Comparison of ENCODE assay signal across 20 cellular contexts in genomic region chr5:72228957-72229356, GRCh38.
"Had no signal": no experiment of that assay in that cellular context is flagged by ENCODE, and none has a peak within 500 bp of the region (broad histone marks: within the 10 kb centered on the region; RNA-seq: fewer than 3 reads in every experiment).

No MANE protein-coding gene starts in this region.

- H3K27ac ChIP-seq: body of pancreas, esophagus squamous epithelium, parathyroid adenoma, skin epidermis, tibial nerve, vagina had no signal

- H3K4me3 ChIP-seq: body of pancreas, esophagus squamous epithelium, skin epidermis, tibial nerve, vagina had no signal

- DNase-seq: activated CD4-positive, alpha-beta T cell treated with anti-CD3 and anti-CD28 coated beads, Interleukin-2, amount 10 ng/mL, durations not matched to agents 7 days and 5 days; activated CD8-positive, alpha-beta memory T cell treated with anti-CD3 and anti-CD28 coated beads for 24 hours; activated gamma-delta T cell treated with Interleukin-2 at 50 U/mL for 16 hours; amniotic stem cell; body of pancreas; cortex of kidney; effector CD4-positive, alpha-beta T cell; esophagus squamous epithelium; glutamatergic neuron; left colon; mammary epithelial cell; naive B cell; stimulated activated CD4-positive, alpha-beta T cell treated with anti-CD3 and anti-CD28 coated beads, Interleukin-15, amount 100 ng/mL, for 24 hours; stimulated activated CD4-positive, alpha-beta T cell treated with anti-CD3 and anti-CD28 coated beads, Interleukin-4, amount 100 ng/mL, for 1 hour; stimulated activated naive B cell treated with anti-CD40 and anti-IgM and Interleukin-4, amounts not matched to agents 10 μg/mL and 1 μg/mL and 100 μg/mL, for 72 hours; T-helper 2 cell had no signal

- H3K27me3 ChIP-seq: body of pancreas, esophagus squamous epithelium, tibial nerve, vagina had no signal

- H3K4me1 ChIP-seq: body of pancreas had no signal

- H3K9me3 ChIP-seq: body of pancreas, esophagus squamous epithelium, tibial nerve, vagina had no signal

- ATAC-seq: body of pancreas; left colon; stimulated activated naive B cell treated with anti-CD40 and anti-IgM and Interleukin-4, amounts not matched to agents 10 μg/mL and 1 μg/mL and 100 μg/mL, for 72 hours had no signal
